In the genomic region with DNA sequence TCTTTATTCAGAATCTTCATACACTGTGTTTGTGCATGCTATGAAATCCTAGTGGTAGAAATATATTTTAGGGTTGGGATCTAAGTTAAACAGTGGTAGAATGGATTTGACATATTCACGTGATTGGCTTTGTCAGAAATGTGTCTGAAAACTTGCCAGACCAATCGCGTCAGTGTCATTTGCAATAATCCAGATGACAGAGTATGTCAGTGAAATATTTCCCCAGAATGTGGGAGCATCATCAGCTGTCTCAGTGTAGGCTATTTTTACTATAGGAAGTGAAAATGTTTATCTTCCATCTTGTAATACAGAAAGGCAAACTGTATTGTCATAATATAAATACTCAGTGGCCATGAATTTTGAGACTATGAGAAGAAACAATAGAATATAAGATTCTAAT, we compare ENCODE assay signal across 28 cellular contexts.
"Had no signal": no experiment of that assay in that cellular context is flagged by ENCODE, and none has a peak within 500 bp of the region (broad histone marks: within the 10 kb centered on the region; RNA-seq: fewer than 3 reads in every experiment).

No MANE protein-coding gene starts in this region.

- DNase-seq: colonic mucosa; dermis blood vessel endothelial cell; effector memory CD4-positive, alpha-beta T cell; foreskin keratinocyte; glutamatergic neuron; heart right ventricle; hippocampal formation; left cardiac atrium; mucosa of descending colon; naive thymus-derived CD4-positive, alpha-beta T cell; occipital lobe; pancreas; right lobe of liver; stimulated activated CD4-positive, alpha-beta T cell treated with anti-CD3 and anti-CD28 coated beads, Interleukin-12 subunit alpha, Interleukin-12 subunit beta, amount 100 ng/mL, for 4 hours; stimulated activated CD4-positive, alpha-beta T cell treated with anti-CD3 and anti-CD28 coated beads, Interleukin-1b, Interleukin-23, amount 100 ng/mL, for 48 hours; stimulated activated CD4-positive, alpha-beta T cell treated with anti-CD3 and anti-CD28 coated beads, Interleukin-4, amount 100 ng/mL, for 24 hours; stimulated activated naive CD4-positive, alpha-beta T cell treated with Interleukin-2 at 50 U/mL for 16 hours; stomach; thyroid gland had no signal

- H3K36me3 Mint-ChIP-seq: mesothelial cell of epicardium; naive thymus-derived CD4-positive, alpha-beta T cell; stimulated activated effector memory CD8-positive, alpha-beta T cell treated with anti-CD3 and anti-CD28 coated beads, Interleukin-12 subunit alpha, Interleukin-12 subunit beta, amount 100 ng/mL, for 72 hours had no signal

- H3K27me3 ChIP-seq: colonic mucosa, esophagus muscularis mucosa, foreskin keratinocyte, gastroesophageal sphincter, heart right ventricle, left lung, pancreas, right lobe of liver, stomach, thyroid gland had no signal

- H3K4me2 ChIP-seq: smooth muscle cell had no signal

- H3K4me1 ChIP-seq: colonic mucosa, esophagus muscularis mucosa, foreskin keratinocyte, gastroesophageal sphincter, heart right ventricle, left lung, pancreas, right lobe of liver, stomach, thyroid gland had no signal

- H3K36me3 ChIP-seq: colonic mucosa, esophagus muscularis mucosa, gastroesophageal sphincter, heart right ventricle, left lung, pancreas, right lobe of liver, stomach, thyroid gland had no signal

- H3K27ac ChIP-seq: colonic mucosa, esophagus muscularis mucosa, foreskin keratinocyte, gastroesophageal sphincter, heart right ventricle, left lung, pancreas, right lobe of liver, stomach, thyroid gland had no signal

- H3K4me1 Mint-ChIP-seq: mesothelial cell of epicardium; naive thymus-derived CD4-positive, alpha-beta T cell; stimulated activated effector memory CD8-positive, alpha-beta T cell treated with anti-CD3 and anti-CD28 coated beads, Interleukin-12 subunit alpha, Interleukin-12 subunit beta, amount 100 ng/mL, for 72 hours had no signal

- FAIRE-seq: endothelial cell of umbilical vein, islet of Langerhans, pancreas had no signal

- H3K27me3 Mint-ChIP-seq: naive thymus-derived CD4-positive, alpha-beta T cell had no signal

- H3K4me3 Mint-ChIP-seq: mesothelial cell of epicardium; naive thymus-derived CD4-positive, alpha-beta T cell; nephron; stimulated activated effector memory CD8-positive, alpha-beta T cell treated with anti-CD3 and anti-CD28 coated beads, Interleukin-12 subunit alpha, Interleukin-12 subunit beta, amount 100 ng/mL, for 72 hours had no signal

- H3K27ac Mint-ChIP-seq: mesothelial cell of epicardium; naive thymus-derived CD4-positive, alpha-beta T cell; nephron; stimulated activated effector memory CD8-positive, alpha-beta T cell treated with anti-CD3 and anti-CD28 coated beads, Interleukin-12 subunit alpha, Interleukin-12 subunit beta, amount 100 ng/mL, for 72 hours had no signal

- ATAC-seq: foreskin keratinocyte; gastroesophageal sphincter; heart right ventricle; left cardiac atrium; left lung; mucosa of descending colon; naive thymus-derived CD4-positive, alpha-beta T cell; pancreas; right lobe of liver; stimulated activated effector memory CD8-positive, alpha-beta T cell treated with anti-CD3 and anti-CD28 coated beads, Interleukin-12 subunit alpha, Interleukin-12 subunit beta, amount 100 ng/mL, for 72 hours had no signal

- H3K9me3 Mint-ChIP-seq: mesothelial cell of epicardium; nephron; stimulated activated effector memory CD8-positive, alpha-beta T cell treated with anti-CD3 and anti-CD28 coated beads, Interleukin-12 subunit alpha, Interleukin-12 subunit beta, amount 100 ng/mL, for 72 hours had no signal

- H3K9me3 ChIP-seq: colonic mucosa, esophagus muscularis mucosa, gastroesophageal sphincter, heart right ventricle, left lung, mucosa of descending colon, pancreas, right lobe of liver, thyroid gland had no signal

- H3K4me3 ChIP-seq: colonic mucosa, esophagus muscularis mucosa, gastroesophageal sphincter, heart right ventricle, left lung, mucosa of descending colon, pancreas, right lobe of liver, smooth muscle cell, stomach, thyroid gland had no signal
